In the genomic region with DNA sequence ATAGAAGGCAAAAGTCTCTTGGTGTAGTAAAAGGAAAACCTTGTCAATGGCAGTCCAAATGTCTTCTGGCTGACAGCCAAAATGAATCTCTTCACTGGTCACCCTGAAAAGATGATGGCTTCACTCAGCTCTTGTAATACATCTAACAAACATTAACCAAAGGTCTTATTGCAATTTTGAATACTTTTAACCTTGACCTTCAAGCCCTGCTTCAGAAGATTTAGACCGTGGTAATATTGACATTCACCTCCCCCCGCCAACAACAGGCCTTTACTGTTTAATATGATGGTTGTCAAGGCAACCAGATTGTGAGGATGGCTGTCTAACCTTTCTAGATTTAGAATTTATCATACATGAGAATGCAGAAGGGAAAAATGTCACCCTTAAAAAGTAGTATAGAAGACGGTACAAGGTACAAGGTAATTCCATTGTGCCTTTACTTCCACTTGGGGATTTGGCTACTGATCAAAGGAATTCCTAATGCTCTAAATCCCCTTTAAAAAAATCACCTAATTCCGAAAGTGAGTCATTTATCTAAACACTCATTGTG, we compare ENCODE assay signal across 1 cellular context.
TF ChIP-seq lines count a peak whose summit lies in the region.

No MANE protein-coding gene starts in this region.

TF ChIP-seq in HepG2, 621 proteins besides CTCF, POLR2A, EP300 and RAD21 (continued from another document and continues in another):
- TF ChIP-seq TEAD2 (CRISPR knock-in tag; IDR thresholded peaks at IDR 0.05) (no peak), REPIN1 (CRISPR knock-in tag; IDR thresholded peaks at IDR 0.05; ENCODE audit: borderline replicate concordance, low read depth) (peak; percentile 69; the same call in 1 of the 2 replicates), ZFX (CRISPR knock-in tag; IDR thresholded peaks at IDR 0.05; ENCODE audit: low read depth) (no peak), BRD4 (CRISPR knock-in tag; IDR thresholded peaks at IDR 0.05) (no peak), MED1 (CRISPR knock-in tag; IDR thresholded peaks at IDR 0.05) (peak; percentile 94), NR2F2 (IDR thresholded peaks at IDR 0.05; ENCODE audit: borderline replicate concordance, low read depth) (peak; percentile 98), YEATS4 (CRISPR knock-in tag; IDR thresholded peaks at IDR 0.05; ENCODE audit: borderline replicate concordance) (no peak), SPEN (CRISPR knock-in tag; IDR thresholded peaks at IDR 0.05; ENCODE audit: low read depth) (no peak), TBX2 (CRISPR knock-in tag; IDR thresholded peaks at IDR 0.05; ENCODE audit: borderline replicate concordance) (peak; percentile 78; the same call in 1 of the 2 replicates), ZNF761 (CRISPR knock-in tag; conservative IDR thresholded peaks at IDR 0.05) (no peak), ZNF674 (CRISPR knock-in tag; IDR thresholded peaks at IDR 0.05; ENCODE audit: low read depth) (no peak), ZSCAN25 (CRISPR knock-in tag; IDR thresholded peaks at IDR 0.05) (no peak), PHF21A (CRISPR knock-in tag; IDR thresholded peaks at IDR 0.05) (peak; percentile 89), SMAD3 (CRISPR knock-in tag; IDR thresholded peaks at IDR 0.05) (0 out of 2 replicates have a peak, but pooled peaks have one; percentile 29), ZNF569 (CRISPR knock-in tag; IDR thresholded peaks at IDR 0.05; ENCODE audit: borderline replicate concordance) (no peak), NR2F6 (IDR thresholded peaks at IDR 0.05) (peak; percentile 99), NR2F6 (CRISPR knock-in tag; IDR thresholded peaks at IDR 0.05) (peak; percentile 97), FIP1L1 (IDR thresholded peaks at IDR 0.05; ENCODE audit: borderline replicate concordance, insufficient read depth, low read depth, low read length) (no peak), ZNF343 (CRISPR knock-in tag; IDR thresholded peaks at IDR 0.05) (no peak), IRF2 (CRISPR knock-in tag; IDR thresholded peaks at IDR 0.05) (peak; percentile 66; the same call in 1 of the 2 replicates), JARID2 (CRISPR knock-in tag; IDR thresholded peaks at IDR 0.05; ENCODE audit: insufficient replicate concordance) (no peak), ARNTL (CRISPR knock-in tag; IDR thresholded peaks at IDR 0.05) (no peak), CCAR2 (optimal IDR thresholded peaks at IDR 0.05; ENCODE audit: low read depth, low read length) (no peak), PHF5A (CRISPR knock-in tag; IDR thresholded peaks at IDR 0.05; ENCODE audit: low read depth, unreplicated experiment) (peak; percentile 29), ARHGAP35 (CRISPR knock-in tag; IDR thresholded peaks at IDR 0.05; ENCODE audit: borderline replicate concordance) (no peak), KDM5B (CRISPR knock-in tag; IDR thresholded peaks at IDR 0.05; ENCODE audit: borderline replicate concordance) (no peak), ZNF264 (CRISPR knock-in tag; IDR thresholded peaks at IDR 0.05) (peak; percentile 43; the same call in 1 of the 2 replicates), TBL1XR1 (IDR thresholded peaks at IDR 0.05; ENCODE audit: borderline replicate concordance, low read length, partially characterized antibody) (peak; percentile 91), ZFY (CRISPR knock-in tag; IDR thresholded peaks at IDR 0.05) (no peak), ZBTB7B (CRISPR knock-in tag; IDR thresholded peaks at IDR 0.05) (0 out of 2 replicates have a peak, but pooled peaks have one; percentile 29), RBFOX2 (IDR thresholded peaks at IDR 0.05; ENCODE audit: low read depth, low read length) (no peak), HDAC2 (CRISPR knock-in tag; IDR thresholded peaks at IDR 0.05) (peak; percentile 94), ZNF430 (CRISPR knock-in tag; IDR thresholded peaks at IDR 0.05) (no peak), ZNF552 (CRISPR knock-in tag; IDR thresholded peaks at IDR 0.05; ENCODE audit: borderline replicate concordance) (no peak), SOX5 (CRISPR knock-in tag; IDR thresholded peaks at IDR 0.05; ENCODE audit: borderline replicate concordance) (peak; percentile 84), NFE2L2 (IDR thresholded peaks at IDR 0.05; ENCODE audit: low read length) (no peak), KDM3A (CRISPR knock-in tag; IDR thresholded peaks at IDR 0.05; ENCODE audit: low read depth) (no peak), PITX1 (CRISPR knock-in tag; IDR thresholded peaks at IDR 0.05) (peak; percentile 95), ZNF484 (CRISPR knock-in tag; IDR thresholded peaks at IDR 0.05; ENCODE audit: borderline replicate concordance, low read depth) (no peak)
- TF ChIP-seq, protein P1, sequence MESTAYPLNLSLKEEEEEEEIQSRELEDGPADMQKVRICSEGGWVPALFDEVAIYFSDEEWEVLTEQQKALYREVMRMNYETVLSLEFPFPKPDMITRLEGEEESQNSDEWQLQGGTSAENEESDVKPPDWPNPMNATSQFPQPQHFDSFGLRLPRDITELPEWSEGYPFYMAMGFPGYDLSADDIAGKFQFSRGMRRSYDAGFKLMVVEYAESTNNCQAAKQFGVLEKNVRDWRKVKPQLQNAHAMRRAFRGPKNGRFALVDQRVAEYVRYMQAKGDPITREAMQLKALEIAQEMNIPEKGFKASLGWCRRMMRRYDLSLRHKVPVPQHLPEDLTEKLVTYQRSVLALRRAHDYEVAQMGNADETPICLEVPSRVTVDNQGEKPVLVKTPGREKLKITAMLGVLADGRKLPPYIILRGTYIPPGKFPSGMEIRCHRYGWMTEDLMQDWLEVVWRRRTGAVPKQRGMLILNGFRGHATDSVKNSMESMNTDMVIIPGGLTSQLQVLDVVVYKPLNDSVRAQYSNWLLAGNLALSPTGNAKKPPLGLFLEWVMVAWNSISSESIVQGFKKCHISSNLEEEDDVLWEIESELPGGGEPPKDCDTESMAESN (CRISPR knock-in tag; conservative IDR thresholded peaks at IDR 0.05) = no peak
- TF ChIP-seq, protein P2, sequence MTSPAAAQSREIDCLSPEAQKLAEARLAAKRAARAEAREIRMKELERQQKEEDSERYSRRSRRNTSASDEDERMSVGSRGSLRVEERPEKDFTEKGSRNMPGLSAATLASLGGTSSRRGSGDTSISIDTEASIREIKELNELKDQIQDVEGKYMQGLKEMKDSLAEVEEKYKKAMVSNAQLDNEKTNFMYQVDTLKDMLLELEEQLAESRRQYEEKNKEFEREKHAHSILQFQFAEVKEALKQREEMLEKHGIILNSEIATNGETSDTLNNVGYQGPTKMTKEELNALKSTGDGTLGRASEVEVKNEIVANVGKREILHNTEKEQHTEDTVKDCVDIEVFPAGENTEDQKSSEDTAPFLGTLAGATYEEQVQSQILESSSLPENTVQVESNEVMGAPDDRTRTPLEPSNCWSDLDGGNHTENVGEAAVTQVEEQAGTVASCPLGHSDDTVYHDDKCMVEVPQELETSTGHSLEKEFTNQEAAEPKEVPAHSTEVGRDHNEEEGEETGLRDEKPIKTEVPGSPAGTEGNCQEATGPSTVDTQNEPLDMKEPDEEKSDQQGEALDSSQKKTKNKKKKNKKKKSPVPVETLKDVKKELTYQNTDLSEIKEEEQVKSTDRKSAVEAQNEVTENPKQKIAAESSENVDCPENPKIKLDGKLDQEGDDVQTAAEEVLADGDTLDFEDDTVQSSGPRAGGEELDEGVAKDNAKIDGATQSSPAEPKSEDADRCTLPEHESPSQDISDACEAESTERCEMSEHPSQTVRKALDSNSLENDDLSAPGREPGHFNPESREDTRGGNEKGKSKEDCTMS (CRISPR knock-in tag; conservative IDR thresholded peaks at IDR 0.05) = no peak
- TF ChIP-seq, protein P3, sequence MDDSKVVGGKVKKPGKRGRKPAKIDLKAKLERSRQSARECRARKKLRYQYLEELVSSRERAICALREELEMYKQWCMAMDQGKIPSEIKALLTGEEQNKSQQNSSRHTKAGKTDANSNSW (CRISPR knock-in tag; IDR thresholded peaks at IDR 0.05; ENCODE audit: borderline replicate concordance) = no peak
- TF ChIP-seq, protein P4, sequence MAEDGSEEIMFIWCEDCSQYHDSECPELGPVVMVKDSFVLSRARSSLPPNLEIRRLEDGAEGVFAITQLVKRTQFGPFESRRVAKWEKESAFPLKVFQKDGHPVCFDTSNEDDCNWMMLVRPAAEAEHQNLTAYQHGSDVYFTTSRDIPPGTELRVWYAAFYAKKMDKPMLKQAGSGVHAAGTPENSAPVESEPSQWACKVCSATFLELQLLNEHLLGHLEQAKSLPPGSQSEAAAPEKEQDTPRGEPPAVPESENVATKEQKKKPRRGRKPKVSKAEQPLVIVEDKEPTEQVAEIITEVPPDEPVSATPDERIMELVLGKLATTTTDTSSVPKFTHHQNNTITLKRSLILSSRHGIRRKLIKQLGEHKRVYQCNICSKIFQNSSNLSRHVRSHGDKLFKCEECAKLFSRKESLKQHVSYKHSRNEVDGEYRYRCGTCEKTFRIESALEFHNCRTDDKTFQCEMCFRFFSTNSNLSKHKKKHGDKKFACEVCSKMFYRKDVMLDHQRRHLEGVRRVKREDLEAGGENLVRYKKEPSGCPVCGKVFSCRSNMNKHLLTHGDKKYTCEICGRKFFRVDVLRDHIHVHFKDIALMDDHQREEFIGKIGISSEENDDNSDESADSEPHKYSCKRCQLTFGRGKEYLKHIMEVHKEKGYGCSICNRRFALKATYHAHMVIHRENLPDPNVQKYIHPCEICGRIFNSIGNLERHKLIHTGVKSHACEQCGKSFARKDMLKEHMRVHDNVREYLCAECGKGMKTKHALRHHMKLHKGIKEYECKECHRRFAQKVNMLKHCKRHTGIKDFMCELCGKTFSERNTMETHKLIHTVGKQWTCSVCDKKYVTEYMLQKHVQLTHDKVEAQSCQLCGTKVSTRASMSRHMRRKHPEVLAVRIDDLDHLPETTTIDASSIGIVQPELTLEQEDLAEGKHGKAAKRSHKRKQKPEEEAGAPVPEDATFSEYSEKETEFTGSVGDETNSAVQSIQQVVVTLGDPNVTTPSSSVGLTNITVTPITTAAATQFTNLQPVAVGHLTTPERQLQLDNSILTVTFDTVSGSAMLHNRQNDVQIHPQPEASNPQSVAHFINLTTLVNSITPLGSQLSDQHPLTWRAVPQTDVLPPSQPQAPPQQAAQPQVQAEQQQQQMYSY (CRISPR knock-in tag; IDR thresholded peaks at IDR 0.05) = no peak
- TF ChIP-seq, protein P5, sequence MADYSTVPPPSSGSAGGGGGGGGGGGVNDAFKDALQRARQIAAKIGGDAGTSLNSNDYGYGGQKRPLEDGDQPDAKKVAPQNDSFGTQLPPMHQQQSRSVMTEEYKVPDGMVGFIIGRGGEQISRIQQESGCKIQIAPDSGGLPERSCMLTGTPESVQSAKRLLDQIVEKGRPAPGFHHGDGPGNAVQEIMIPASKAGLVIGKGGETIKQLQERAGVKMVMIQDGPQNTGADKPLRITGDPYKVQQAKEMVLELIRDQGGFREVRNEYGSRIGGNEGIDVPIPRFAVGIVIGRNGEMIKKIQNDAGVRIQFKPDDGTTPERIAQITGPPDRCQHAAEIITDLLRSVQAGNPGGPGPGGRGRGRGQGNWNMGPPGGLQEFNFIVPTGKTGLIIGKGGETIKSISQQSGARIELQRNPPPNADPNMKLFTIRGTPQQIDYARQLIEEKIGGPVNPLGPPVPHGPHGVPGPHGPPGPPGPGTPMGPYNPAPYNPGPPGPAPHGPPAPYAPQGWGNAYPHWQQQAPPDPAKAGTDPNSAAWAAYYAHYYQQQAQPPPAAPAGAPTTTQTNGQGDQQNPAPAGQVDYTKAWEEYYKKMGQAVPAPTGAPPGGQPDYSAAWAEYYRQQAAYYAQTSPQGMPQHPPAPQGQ (CRISPR knock-in tag; IDR thresholded peaks at IDR 0.05; ENCODE audit: borderline replicate concordance) = no peak
- TF ChIP-seq, protein P6, sequence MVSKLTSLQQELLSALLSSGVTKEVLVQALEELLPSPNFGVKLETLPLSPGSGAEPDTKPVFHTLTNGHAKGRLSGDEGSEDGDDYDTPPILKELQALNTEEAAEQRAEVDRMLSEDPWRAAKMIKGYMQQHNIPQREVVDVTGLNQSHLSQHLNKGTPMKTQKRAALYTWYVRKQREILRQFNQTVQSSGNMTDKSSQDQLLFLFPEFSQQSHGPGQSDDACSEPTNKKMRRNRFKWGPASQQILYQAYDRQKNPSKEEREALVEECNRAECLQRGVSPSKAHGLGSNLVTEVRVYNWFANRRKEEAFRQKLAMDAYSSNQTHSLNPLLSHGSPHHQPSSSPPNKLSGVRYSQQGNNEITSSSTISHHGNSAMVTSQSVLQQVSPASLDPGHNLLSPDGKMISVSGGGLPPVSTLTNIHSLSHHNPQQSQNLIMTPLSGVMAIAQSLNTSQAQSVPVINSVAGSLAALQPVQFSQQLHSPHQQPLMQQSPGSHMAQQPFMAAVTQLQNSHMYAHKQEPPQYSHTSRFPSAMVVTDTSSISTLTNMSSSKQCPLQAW (CRISPR knock-in tag; IDR thresholded peaks at IDR 0.05) = peak; percentile 97
- TF ChIP-seq, protein P7, sequence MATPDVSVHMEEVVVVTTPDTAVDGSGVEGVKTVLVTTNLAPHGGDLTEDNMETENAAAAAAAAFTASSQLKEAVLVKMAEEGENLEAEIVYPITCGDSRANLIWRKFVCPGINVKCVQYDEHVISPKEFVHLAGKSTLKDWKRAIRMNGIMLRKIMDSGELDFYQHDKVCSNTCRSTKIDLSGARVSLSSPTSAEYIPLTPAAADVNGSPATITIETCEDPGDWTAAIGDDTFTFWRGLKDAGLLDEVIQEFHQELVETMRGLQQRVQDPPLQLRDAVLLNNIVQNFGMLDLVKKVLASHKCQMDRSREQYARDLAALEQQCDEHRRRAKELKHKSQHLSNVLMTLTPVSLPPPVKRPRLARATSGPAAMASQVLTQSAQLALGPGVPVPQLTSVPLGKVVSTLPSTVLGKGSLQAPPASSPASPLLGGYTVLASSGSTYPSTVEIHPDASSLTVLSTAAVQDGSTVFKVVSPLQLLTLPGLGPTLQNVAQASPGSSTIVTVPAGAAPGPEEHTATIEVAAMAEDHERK (CRISPR knock-in tag; IDR thresholded peaks at IDR 0.05; ENCODE audit: low read depth) = no peak
- TF ChIP-seq, protein P8, sequence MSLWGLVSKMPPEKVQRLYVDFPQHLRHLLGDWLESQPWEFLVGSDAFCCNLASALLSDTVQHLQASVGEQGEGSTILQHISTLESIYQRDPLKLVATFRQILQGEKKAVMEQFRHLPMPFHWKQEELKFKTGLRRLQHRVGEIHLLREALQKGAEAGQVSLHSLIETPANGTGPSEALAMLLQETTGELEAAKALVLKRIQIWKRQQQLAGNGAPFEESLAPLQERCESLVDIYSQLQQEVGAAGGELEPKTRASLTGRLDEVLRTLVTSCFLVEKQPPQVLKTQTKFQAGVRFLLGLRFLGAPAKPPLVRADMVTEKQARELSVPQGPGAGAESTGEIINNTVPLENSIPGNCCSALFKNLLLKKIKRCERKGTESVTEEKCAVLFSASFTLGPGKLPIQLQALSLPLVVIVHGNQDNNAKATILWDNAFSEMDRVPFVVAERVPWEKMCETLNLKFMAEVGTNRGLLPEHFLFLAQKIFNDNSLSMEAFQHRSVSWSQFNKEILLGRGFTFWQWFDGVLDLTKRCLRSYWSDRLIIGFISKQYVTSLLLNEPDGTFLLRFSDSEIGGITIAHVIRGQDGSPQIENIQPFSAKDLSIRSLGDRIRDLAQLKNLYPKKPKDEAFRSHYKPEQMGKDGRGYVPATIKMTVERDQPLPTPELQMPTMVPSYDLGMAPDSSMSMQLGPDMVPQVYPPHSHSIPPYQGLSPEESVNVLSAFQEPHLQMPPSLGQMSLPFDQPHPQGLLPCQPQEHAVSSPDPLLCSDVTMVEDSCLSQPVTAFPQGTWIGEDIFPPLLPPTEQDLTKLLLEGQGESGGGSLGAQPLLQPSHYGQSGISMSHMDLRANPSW (CRISPR knock-in tag; IDR thresholded peaks at IDR 0.05; ENCODE audit: borderline replicate concordance) = no peak
- TF ChIP-seq, protein P9, sequence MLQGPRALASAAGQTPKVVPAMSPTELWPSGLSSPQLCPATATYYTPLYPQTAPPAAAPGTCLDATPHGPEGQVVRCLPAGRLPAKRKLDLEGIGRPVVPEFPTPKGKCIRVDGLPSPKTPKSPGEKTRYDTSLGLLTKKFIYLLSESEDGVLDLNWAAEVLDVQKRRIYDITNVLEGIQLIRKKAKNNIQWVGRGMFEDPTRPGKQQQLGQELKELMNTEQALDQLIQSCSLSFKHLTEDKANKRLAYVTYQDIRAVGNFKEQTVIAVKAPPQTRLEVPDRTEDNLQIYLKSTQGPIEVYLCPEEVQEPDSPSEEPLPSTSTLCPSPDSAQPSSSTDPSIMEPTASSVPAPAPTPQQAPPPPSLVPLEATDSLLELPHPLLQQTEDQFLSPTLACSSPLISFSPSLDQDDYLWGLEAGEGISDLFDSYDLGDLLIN (CRISPR knock-in tag; IDR thresholded peaks at IDR 0.05; ENCODE audit: borderline replicate concordance) = no peak
